Comparison of ENCODE assay signal across 10 cellular contexts in genomic region chr5:151222054-151222768, GRCh38. TPM values are rescaled to one million over a fixed set of nuclear protein-coding genes. Genes with fewer than 3 reads are reported as not detected.
DNase-seq lines count a peak whose midpoint lies in the region; ATAC-seq, FAIRE-seq and TF ChIP-seq lines count a peak whose summit lies in the region.
"Had no signal": no experiment of that assay in that cellular context is flagged by ENCODE, and none has a peak within 500 bp of the region (broad histone marks: within the 10 kb centered on the region; RNA-seq: fewer than 3 reads in every experiment).

No MANE protein-coding gene starts in this region.

- peaks cover 15% of the 10 kb centered on the region for H3K36me3 Mint-ChIP-seq in activated T-cell treated with anti-CD3 and anti-CD28 coated beads, Interleukin-2, amount 50 U/mL, for 4 hours (ENCODE audit: insufficient read depth)
- peaks cover 6 to 22% (median 9%) of the 10 kb centered on the region in 3 donors for H3K36me3 Mint-ChIP-seq in immature natural killer cell

- WGBS in spleen, 5 donors: 66 to 79% (median 71%) methylated on average over 6 of the region's 6 CpGs

- H3K27me3 ChIP-seq in spleen (replicated peaks in 1 of 7): no peaks in the 10 kb centered on the region

- H3K4me1 Mint-ChIP-seq in activated T-cell treated with anti-CD3 and anti-CD28 coated beads, Interleukin-2, amount 50 U/mL, for 4 hours (ENCODE audit: low read depth): peaks cover 73% of the 10 kb centered on the region
- H3K4me1 Mint-ChIP-seq in immature natural killer cell: peaks cover 76 to 78% of the 10 kb centered on the region in 2 donors

- DNase-seq in GM12891 (ENCODE audit: insufficient read length, low spot score) (no peak), immature natural killer cell (no peak), spleen (no peak), amygdala (lab: John Stamatoyannopoulos, UW) (no peak), NK-92 (lab: John Stamatoyannopoulos, UW; ENCODE audit: unreplicated experiment) (no peak), NCI-H146 treated with DMSO at 0.1 percent for 48 hours (lab: John Stamatoyannopoulos, UW; ENCODE audit: unreplicated experiment) (no peak)
- no peak for DNase-seq in activated T-cell treated with anti-CD3 and anti-CD28 coated beads, Interleukin-2, amount 50 U/mL, for 4 hours
- DNase-seq: NCI-H1092 treated with DMSO at 0.1 percent for 48 hours had no signal

- peak overlapping the region; percentile 66 to 88 (median 73) for H3K4me3 ChIP-seq in spleen
- H3K4me3 ChIP-seq: SJSA1 had no signal

- H3K9me3 ChIP-seq in spleen: no peaks in the 10 kb centered on the region
- H3K9me3 ChIP-seq: SJSA1 had no signal

- H3K4me1 ChIP-seq in spleen: peaks cover 59 to 91% (median 76%) of the 10 kb centered on the region in 6 donors

- H3K27me3 Mint-ChIP-seq in activated T-cell treated with anti-CD3 and anti-CD28 coated beads, Interleukin-2, amount 50 U/mL, for 4 hours (ENCODE audit: low read depth): no peaks in the 10 kb centered on the region
- H3K27me3 Mint-ChIP-seq in immature natural killer cell (ENCODE audit: low read depth in 3 of 3): peaks cover 0 to 16% (median 0%) of the 10 kb centered on the region in 3 donors

- no peaks in the 10 kb centered on the region for H3K9me3 Mint-ChIP-seq in activated T-cell treated with anti-CD3 and anti-CD28 coated beads, Interleukin-2, amount 50 U/mL, for 4 hours
- H3K9me3 Mint-ChIP-seq in immature natural killer cell: no peaks in the 10 kb centered on the region

- H3K36me3 ChIP-seq in spleen: peaks cover 0 to 36% (median 2%) of the 10 kb centered on the region in 6 donors
- H3K36me3 ChIP-seq: SJSA1 had no signal

- H3K4me3 Mint-ChIP-seq in activated T-cell treated with anti-CD3 and anti-CD28 coated beads, Interleukin-2, amount 50 U/mL, for 4 hours: peak overlapping the region; percentile 89
- peak overlapping the region; percentile 89 to 99 (median 96) for H3K4me3 Mint-ChIP-seq in immature natural killer cell

- intact Hi-C loops in spleen (cut with DNase I; ENCODE audit: low total_unique reads): no loop called here

- TF ChIP-seq CTCF in spleen (IDR thresholded peaks at IDR 0.05 in 8 of 11, conservative IDR thresholded peaks at IDR 0.05 in 3 of 11): no peak

- peak overlapping the region; percentile 84 to 99 (median 96) for H3K27ac ChIP-seq in spleen
- H3K27ac ChIP-seq: SJSA1 had no signal

- FAIRE-seq in GM12891 (lab: Jason Lieb, UNC): peak; percentile 5

- ATAC-seq in activated T-cell treated with anti-CD3 and anti-CD28 coated beads, Interleukin-2, amount 50 U/mL, for 4 hours: peak in 1 of 2 donors; percentile 23
- ATAC-seq in HG02571 (IDR thresholded peaks at IDR 0.05; ENCODE audit: unreplicated experiment): no peak

- peak overlapping the region; percentile 94 to 98 (median 97) for H3K27ac Mint-ChIP-seq in immature natural killer cell

- TF ChIP-seq POLR2A in GM12891 (IDR thresholded peaks at IDR 0.05; ENCODE audit: low read depth, low read length) (no peak), spleen (IDR thresholded peaks at IDR 0.05) (no peak)

TF ChIP-seq in GM12891, 5 proteins besides CTCF, POLR2A, EP300 and RAD21:
- TF ChIP-seq TAF1 (IDR thresholded peaks at IDR 0.05; ENCODE audit: low read depth, low read length) (no peak), PAX5 (IDR thresholded peaks at IDR 0.05; ENCODE audit: insufficient read depth, low read length, severe bottlenecking) (no peak), POLR2AphosphoS5 (IDR thresholded peaks at IDR 0.05; ENCODE audit: low read depth, low read length) (no peak), SPI1 (IDR thresholded peaks at IDR 0.05; ENCODE audit: low read depth, low read length) (no peak), POU2F2 (IDR thresholded peaks at IDR 0.05; ENCODE audit: low read depth, low read length) (no peak)

RNA-seq across cellular contexts. Expression of gene CCDC69, which starts 1.7 kb away (rescaled TPM):
- 37.1 TPM for polyA plus RNA-seq in GM12891 (2012; ENCODE audit: low read depth, missing spikeins)
- 10 to 100 TPM; 20.0 to 23.0 (median 21.2) TPM for total RNA-seq in activated T-cell treated with anti-CD3 and anti-CD28 coated beads, Interleukin-2, amount 50 U/mL, for 4 hours
- polyA plus RNA-seq in immature natural killer cell: 100 to 1,000 TPM in 2 of 3 donors, 10 to 100 TPM in 1; 88.1 to 256 (median 149) TPM
- total RNA-seq in spleen: 100 to 1,000 TPM in 4 of 7 donors, 10 to 100 TPM in 3; 68.4 to 145 (median 106) TPM
- 10 to 100 TPM; 37.7 to 90.3 (median 39.3) TPM for polyA plus RNA-seq in spleen

RNA-seq across cellular contexts. Expression of gene GM2A, which starts 30.8 kb away (rescaled TPM):
- polyA plus RNA-seq in GM12891 (2012; ENCODE audit: low read depth, missing spikeins): 67.3 TPM
- 1 to 10 TPM; 8.1 to 9.9 (median 9.0) TPM for total RNA-seq in activated T-cell treated with anti-CD3 and anti-CD28 coated beads, Interleukin-2, amount 50 U/mL, for 4 hours
- polyA plus RNA-seq in immature natural killer cell: 1 to 10 TPM; 4.6 to 8.7 (median 5.2) TPM
- 10 to 100 TPM; 54.7 to 95.7 (median 73.7) TPM for total RNA-seq in spleen
- 10 to 100 TPM; 31.6 to 86.2 (median 48.4) TPM for polyA plus RNA-seq in spleen

Comparison
In these comparisons a context has a peak if more than half of its experiments do, and no peak if none do; other contexts are left out.
1. RNA of gene GM2A, which starts 30.8 kb away (total RNA-seq): 54.7 to 95.7 TPM in spleen; 8.1 to 9.9 TPM in activated T-cell treated with anti-CD3 and anti-CD28 coated beads, Interleukin-2, amount 50 U/mL, for 4 hours; every median in the first group is over 4 times any median in the second.